In the genomic region with DNA sequence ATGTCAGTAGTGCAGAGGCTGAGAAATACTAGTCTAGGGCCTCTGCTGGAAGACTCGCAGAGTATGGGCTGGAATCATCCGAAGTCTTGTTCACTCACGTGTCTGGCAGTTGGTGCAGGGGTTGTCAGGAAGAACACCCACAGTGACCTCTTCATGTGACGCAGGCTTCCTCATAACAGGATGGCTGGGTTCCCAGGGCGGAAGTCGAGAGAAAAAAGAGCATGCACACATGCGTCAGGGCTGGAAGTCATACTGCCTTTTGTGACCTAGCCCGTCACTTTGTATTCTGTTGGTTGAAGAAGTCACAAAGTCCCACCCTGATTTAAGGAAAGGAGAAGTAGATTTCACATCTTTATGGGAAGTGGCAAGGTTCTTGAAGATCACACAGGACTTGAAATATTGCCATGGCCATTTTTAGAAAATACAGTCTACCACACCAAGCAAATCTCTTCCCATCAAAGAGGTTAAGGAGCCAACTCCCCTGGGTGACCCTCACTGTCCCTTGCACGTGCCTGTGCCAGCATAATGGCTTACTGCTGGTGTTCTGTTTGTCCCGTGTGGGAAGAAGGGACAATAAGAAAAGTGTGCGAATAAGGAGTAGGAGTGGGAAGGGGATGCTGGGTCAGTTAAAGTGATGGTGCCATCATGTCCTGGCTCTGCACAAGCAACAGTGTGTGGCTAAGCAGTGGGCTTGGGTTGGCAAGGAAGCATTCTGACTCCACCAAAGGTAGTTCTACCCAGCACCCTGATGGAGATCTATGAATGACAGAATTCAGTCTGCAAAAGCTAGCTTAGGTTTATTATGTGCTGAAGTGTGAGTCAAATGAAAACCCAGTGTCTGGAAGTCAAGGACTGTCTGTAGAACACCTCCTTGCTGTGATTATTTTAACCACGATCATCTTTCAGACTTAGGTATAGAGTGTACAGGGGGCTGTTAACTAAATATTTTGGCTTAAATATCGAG, we compare ENCODE assay signal across 9 cellular contexts. TPM values are rescaled to one million over a fixed set of nuclear protein-coding genes. Genes with fewer than 3 reads are reported as not detected.
DNase-seq lines count a peak whose midpoint lies in the region; ATAC-seq and TF ChIP-seq lines count a peak whose summit lies in the region.
"Had no signal": no experiment of that assay in that cellular context is flagged by ENCODE, and none has a peak within 500 bp of the region (broad histone marks: within the 10 kb centered on the region; RNA-seq: fewer than 3 reads in every experiment).

No MANE protein-coding gene starts in this region.

- DNase-seq in GDM1 (lab: John Stamatoyannopoulos, UW) (peak; percentile 1), Peyer's patch (peak in 2 of 3 donors; percentile 20 to 64), pulmonary artery endothelial cell (ENCODE audit: low read depth, low spot score) (peak; percentile 8), NCI-H446 treated with DMSO at 0.1 percent for 48 hours (lab: John Stamatoyannopoulos, UW) (no peak), midbrain (lab: John Stamatoyannopoulos, UW) (no peak), DMS153 treated with DMSO at 0.1 percent for 48 hours (lab: John Stamatoyannopoulos, UW; ENCODE audit: unreplicated experiment) (no peak)

- no peaks in the 10 kb centered on the region for H3K9me3 ChIP-seq in Peyer's patch
- no peaks in the 10 kb centered on the region for H3K9me3 ChIP-seq in gastroesophageal sphincter

- 74 to 76% methylated on average over 5 to 11 of the region's 13 CpGs for WGBS in gastroesophageal sphincter (ENCODE audit: low coverage in 1 of 2), 2 donors

- H3K36me3 ChIP-seq in Peyer's patch (peaks cover 0 to 8% (median 0%) of the 10 kb centered on the region in 3 donors), gastroesophageal sphincter (peaks cover 0 to 64% of the 10 kb centered on the region in 2 donors)

- ATAC-seq in gastroesophageal sphincter (peak; percentile 81), HG02938 (IDR thresholded peaks at IDR 0.05; ENCODE audit: unreplicated experiment) (no peak)
- ATAC-seq: Panc1 had no signal

- H3K27me3 ChIP-seq in Peyer's patch (no peaks in the 10 kb centered on the region), gastroesophageal sphincter (no peaks in the 10 kb centered on the region)

- H3K4me3 ChIP-seq in Peyer's patch = no peak overlapping the region
- H3K4me3 ChIP-seq in gastroesophageal sphincter = no peak overlapping the region

- H3K4me1 ChIP-seq in Peyer's patch (no peaks in the 10 kb centered on the region), gastroesophageal sphincter (no peaks in the 10 kb centered on the region)

- no peak for TF ChIP-seq EP300 in gastroesophageal sphincter (IDR thresholded peaks at IDR 0.05)

- H3K27ac ChIP-seq in Peyer's patch (peak overlapping the region in 2 of 4 donors; percentile 15 to 35), gastroesophageal sphincter (peak overlapping the region in 3 of 4 donors; percentile 21 to 61 (median 55))

- TF ChIP-seq CTCF in Peyer's patch (IDR thresholded peaks at IDR 0.05) (no peak), gastroesophageal sphincter (IDR thresholded peaks at IDR 0.05) (no peak)

- TF ChIP-seq POLR2A in Peyer's patch (IDR thresholded peaks at IDR 0.05) (no peak), gastroesophageal sphincter (IDR thresholded peaks at IDR 0.05) (no peak)

RNA-seq across cellular contexts. Expression of gene HEATR3, which starts 28.1 kb away (rescaled TPM):
- 10 to 100 TPM; 22.4 to 39.7 (median 29.6) TPM for total RNA-seq in Peyer's patch
- 10 to 100 TPM; 11.2 to 27.4 (median 13.5) TPM for total RNA-seq in gastroesophageal sphincter
- 31.7 and 38.7 TPM in 2 replicates for total RNA-seq in pulmonary artery endothelial cell

RNA-seq across cellular contexts. Expression of gene TENT4B, which starts 59.2 kb away (rescaled TPM):
- total RNA-seq in Peyer's patch (10 to 100 TPM; 10.7 to 30.5 (median 24.7) TPM), gastroesophageal sphincter (10 to 100 TPM; 13.9 to 25.7 (median 20.9) TPM), pulmonary artery endothelial cell (9.4 and 15.4 TPM in 2 replicates)

Comparison
In these comparisons a context has a peak if more than half of its experiments do, and no peak if none do; other contexts are left out.
1. DNase-seq: peak in GDM1 (single experiment), Peyer's patch (2 of 3) and pulmonary artery endothelial cell (single experiment); none in NCI-H446 treated with DMSO at 0.1 percent for 48 hours (single experiment), midbrain (single experiment) and DMS153 treated with DMSO at 0.1 percent for 48 hours (single experiment).